Comparison of ENCODE assay signal across 9 cellular contexts in the genomic region with DNA sequence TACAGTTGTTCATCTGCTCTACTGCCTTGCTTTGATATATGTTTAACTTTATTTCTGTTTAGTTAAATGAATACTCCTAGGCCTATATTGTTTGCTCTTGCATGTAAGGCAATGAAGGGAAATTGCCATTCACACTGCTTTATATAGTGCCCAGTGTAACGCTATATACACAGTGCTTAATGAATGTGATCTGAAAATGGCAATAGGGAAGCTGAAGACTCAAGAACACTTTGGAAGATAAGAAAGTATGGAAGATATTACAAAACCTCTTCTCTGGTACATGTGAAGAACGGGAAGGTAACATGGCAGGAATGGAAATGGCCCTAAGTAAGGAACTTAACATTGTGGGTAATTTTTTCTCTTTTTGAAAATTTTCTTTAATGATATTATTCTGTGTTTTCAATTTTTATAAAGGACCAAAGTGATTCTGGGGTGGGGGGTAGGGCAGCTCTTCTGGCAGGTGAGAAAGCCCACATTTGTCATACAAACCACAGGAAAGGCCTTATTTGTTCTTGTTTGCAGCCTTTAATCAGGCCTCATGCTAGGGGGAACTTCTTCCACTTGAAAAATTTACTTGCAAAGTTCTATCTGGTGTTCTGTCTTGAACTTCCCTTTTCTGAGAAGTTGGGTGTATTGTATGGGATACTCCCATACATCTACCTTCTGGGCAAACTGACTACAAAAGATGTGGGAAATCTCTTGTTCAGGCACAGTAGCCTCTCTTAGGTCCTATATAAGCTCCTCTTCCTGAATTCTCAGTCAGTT.
DNase-seq lines count a peak whose midpoint lies in the region; ATAC-seq and TF ChIP-seq lines count a peak whose summit lies in the region.
"Had no signal": no experiment of that assay in that cellular context is flagged by ENCODE, and none has a peak within 500 bp of the region (broad histone marks: within the 10 kb centered on the region; RNA-seq: fewer than 3 reads in every experiment).

No MANE protein-coding gene starts in this region.

- intact Hi-C loops in gastrocnemius medialis (cut with DNase I; ENCODE audit: low total_unique reads), result no loop called here
- intact Hi-C loops in posterior cingulate gyrus (cut with DNase I), result no loop called here

- no peaks in the 10 kb centered on the region for H3K79me2 ChIP-seq in mesendoderm (ENCODE audit: control insufficient read depth, insufficient read depth, low read length)

- DNase-seq in Kasumi-1 (lab: John Stamatoyannopoulos, UW), result peak; percentile 88 to 90
- peak; percentile 24 for DNase-seq in central memory CD4-positive, alpha-beta T cell
- no peak for DNase-seq in gastrocnemius medialis
- DNase-seq in GM19240 (ENCODE audit: insufficient read length, low spot score), result no peak
- no peak for DNase-seq in mesendoderm
- DNase-seq in posterior cingulate gyrus, result no peak
- DNase-seq: MG63 had no signal

- H3K4me1 ChIP-seq in gastrocnemius medialis (peaks cover 53 to 75% of the 10 kb centered on the region in 2 donors), mesendoderm (ENCODE audit: control insufficient read depth, low read depth, low read length) (peaks cover 2% of the 10 kb centered on the region)

- no peak overlapping the region for H3K23ac ChIP-seq in mesendoderm (ENCODE audit: low read length)

- H3K9me3 ChIP-seq in gastrocnemius medialis, result no peaks in the 10 kb centered on the region

- H3K9ac ChIP-seq in mesendoderm (ENCODE audit: low read length), result no peak overlapping the region

- H3K36me3 ChIP-seq in gastrocnemius medialis (no peaks in the 10 kb centered on the region), mesendoderm (ENCODE audit: control insufficient read depth, insufficient read depth, low read length) (no peaks in the 10 kb centered on the region)
- H3K36me3 ChIP-seq: MG63 had no signal

- no peak overlapping the region for H4K8ac ChIP-seq in mesendoderm (ENCODE audit: low read depth, low read length)

- ATAC-seq in GM18520 (IDR thresholded peaks at IDR 0.05; ENCODE audit: unreplicated experiment) (peak; percentile 31), gastrocnemius medialis (no peak), GM19463 (IDR thresholded peaks at IDR 0.05; ENCODE audit: unreplicated experiment) (no peak)

- no peak overlapping the region for H3K4me2 ChIP-seq in mesendoderm (ENCODE audit: low read length)

- no peaks in the 10 kb centered on the region for H3K27me3 ChIP-seq in gastrocnemius medialis
- no peaks in the 10 kb centered on the region for H3K27me3 ChIP-seq in mesendoderm (ENCODE audit: insufficient read depth, low read length, poor library complexity)
- H3K27me3 ChIP-seq: MG63 had no signal

- TF ChIP-seq CTCF in gastrocnemius medialis (IDR thresholded peaks at IDR 0.05 in 4 of 5, conservative IDR thresholded peaks at IDR 0.05 in 1 of 5), result no peak

- no peak overlapping the region for H3K56ac ChIP-seq in mesendoderm (ENCODE audit: low read length)

- no peak for TF ChIP-seq POLR2A in gastrocnemius medialis (IDR thresholded peaks at IDR 0.05)

- H2BK15ac ChIP-seq in mesendoderm (replicated peaks; ENCODE audit: low read depth), result no peak overlapping the region

- peak overlapping the region; percentile 82 to 100 (median 93) for H3K27ac ChIP-seq in gastrocnemius medialis
- H3K27ac ChIP-seq in mesendoderm (ENCODE audit: low read depth, low read length), result no peak overlapping the region

- no peaks in the 10 kb centered on the region for H3K79me1 ChIP-seq in mesendoderm (ENCODE audit: low read length)

- H3K4me3 ChIP-seq in gastrocnemius medialis (peak overlapping the region in 1 of 4 donors; percentile 1), mesendoderm (ENCODE audit: low read length) (no peak overlapping the region)
- H3K4me3 ChIP-seq: MG63 had no signal

- no peak overlapping the region for H2BK120ac ChIP-seq in mesendoderm (ENCODE audit: low read depth, low read length)

- in situ Hi-C loops in gastrocnemius medialis (cut with MboI; ENCODE audit: low sequenced_read_pairs in 4 of 4), result no loop called here

- H4K5ac ChIP-seq in mesendoderm (ENCODE audit: low read length), result no peak overlapping the region

- no CpG with 5 or more reads among the region's 2 CpGs for WGBS in mesendoderm (ENCODE audit: extremely low coverage, insufficient coverage, low lambda C conversion rate)

- no peak overlapping the region for H3K4ac ChIP-seq in mesendoderm (ENCODE audit: low read depth, low read length)

- H3K18ac ChIP-seq in mesendoderm (ENCODE audit: low read length), result no peak overlapping the region

- no peak overlapping the region for H2AK5ac ChIP-seq in mesendoderm (ENCODE audit: low read length)

- no peak overlapping the region for H2BK5ac ChIP-seq in mesendoderm (ENCODE audit: low read length)

Comparison
In these comparisons a context has a peak if more than half of its experiments do, and no peak if none do; other contexts are left out.
1. DNase-seq: peak in Kasumi-1 (2 of 2) and central memory CD4-positive, alpha-beta T cell (single experiment); none in gastrocnemius medialis (0 of 2), GM19240 (single experiment), mesendoderm (single experiment) and posterior cingulate gyrus (0 of 10).